8 cellular contexts compared by ENCODE assay signal in the genomic region with DNA sequence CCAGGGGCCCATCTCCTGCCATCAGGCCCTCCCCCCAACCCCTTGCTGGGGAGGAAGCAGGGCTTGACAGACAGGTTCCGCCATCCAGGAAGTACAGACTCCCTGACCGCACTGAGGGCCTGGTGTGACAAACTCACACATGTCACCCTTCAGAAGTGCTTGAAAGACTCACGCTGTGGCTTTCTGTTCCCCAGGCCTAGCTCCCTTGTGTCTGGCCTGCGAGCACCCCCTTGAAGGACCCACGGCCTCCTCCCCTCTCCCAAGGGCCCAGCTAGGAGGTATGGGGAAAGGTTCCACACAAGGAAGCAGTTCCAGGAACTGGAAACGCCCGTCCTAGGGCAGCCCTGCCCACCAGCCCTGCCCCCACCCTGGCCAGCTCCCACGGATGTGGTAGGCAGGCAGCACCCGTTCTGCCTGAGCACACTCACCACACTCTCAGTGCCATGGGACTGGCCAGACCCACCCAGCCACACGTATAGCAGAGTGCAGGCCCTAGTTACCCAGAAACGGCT. TPM values are rescaled to one million over a fixed set of nuclear protein-coding genes. Genes with fewer than 3 reads are reported as not detected.
A peak's percentile ranks its signal among the peaks of the same experiment; 100 is the strongest.
DNase-seq lines count a peak whose midpoint lies in the region; ATAC-seq and TF ChIP-seq lines count a peak whose summit lies in the region.

No MANE protein-coding gene starts in this region.

- H3K27ac Mint-ChIP-seq in stimulated activated effector memory CD8-positive, alpha-beta T cell treated with anti-CD3 and anti-CD28 coated beads, Interleukin-12 subunit alpha, Interleukin-12 subunit beta, amount 100 ng/mL, for 72 hours = peak overlapping the region; percentile 96

- WGBS in mammary epithelial cell (ENCODE audit: low coverage, missing lambda C conversion rate) = 59% methylated on average over 8 of the region's 11 CpGs
- 55 to 89% (median 59%) methylated on average over 5 to 11 of the region's 11 CpGs for WGBS in adrenal gland, 4 donors

- H3K27ac ChIP-seq in breast epithelium (peak overlapping the region; percentile 89 to 93), mammary epithelial cell (ENCODE audit: insufficient read depth, low read depth, low read length) (no peak overlapping the region), adrenal gland (peak overlapping the region in 2 of 5 donors; percentile 54 to 77), mucosa of rectum (ENCODE audit: low read depth in 2 of 2, low read length in 2 of 2) (peak overlapping the region; percentile 95)

- in situ Hi-C loops in mammary epithelial cell (cut with MboI; ENCODE audit: low sequenced_read_pairs in 2 of 2) = no loop called here

- no peaks in the 10 kb centered on the region for H3K36me3 ChIP-seq in breast epithelium
- peaks cover 55% of the 10 kb centered on the region for H3K36me3 ChIP-seq in mammary epithelial cell (ENCODE audit: insufficient read depth, low read length)
- H3K36me3 ChIP-seq in adrenal gland (replicated peaks in 1 of 2) = peaks cover 0 to 33% of the 10 kb centered on the region in 2 donors
- peaks cover 36% of the 10 kb centered on the region in 2 donors for H3K36me3 ChIP-seq in mucosa of rectum (ENCODE audit: control insufficient read depth in 2 of 2, insufficient read depth in 2 of 2, low read length in 2 of 2)

- H3K9me3 Mint-ChIP-seq in stimulated activated effector memory CD8-positive, alpha-beta T cell treated with anti-CD3 and anti-CD28 coated beads, Interleukin-12 subunit alpha, Interleukin-12 subunit beta, amount 100 ng/mL, for 72 hours = no peaks in the 10 kb centered on the region

- H3K9me3 ChIP-seq in breast epithelium (no peaks in the 10 kb centered on the region), mammary epithelial cell (replicated peaks; ENCODE audit: insufficient read depth, low read length) (no peaks in the 10 kb centered on the region), adrenal gland (replicated peaks in 1 of 3) (no peaks in the 10 kb centered on the region), mucosa of rectum (ENCODE audit: control insufficient read depth in 2 of 2, low read length in 2 of 2) (no peaks in the 10 kb centered on the region)

- intact Hi-C loops in breast epithelium (cut with DNase I; ENCODE audit: low total_unique reads) (no loop called here), mammary epithelial cell (cut with micrococcal nuclease) (loop anchor here (1.0 kb wide), 1 partner anchor 141 kb away; no protein-coding TSS in a partner anchor), adrenal gland (cut with DNase I) (loop anchor here in 1 of 2 donors (5.0 kb wide), 1 partner anchor 140 kb away; no protein-coding TSS in a partner anchor)

- ATAC-seq in HG03175 (IDR thresholded peaks at IDR 0.05; ENCODE audit: unreplicated experiment) = peak; percentile 65
- ATAC-seq in stimulated activated effector memory CD8-positive, alpha-beta T cell treated with anti-CD3 and anti-CD28 coated beads, Interleukin-12 subunit alpha, Interleukin-12 subunit beta, amount 100 ng/mL, for 72 hours = peak; percentile 84

- H3K27me3 ChIP-seq in breast epithelium = no peaks in the 10 kb centered on the region
- no peaks in the 10 kb centered on the region for H3K27me3 ChIP-seq in mammary epithelial cell (ENCODE audit: insufficient read depth, low read length)
- no peaks in the 10 kb centered on the region for H3K27me3 ChIP-seq in adrenal gland
- H3K27me3 ChIP-seq in mucosa of rectum (ENCODE audit: control insufficient read depth in 2 of 2, insufficient read depth in 2 of 2, low read length in 2 of 2) = no peaks in the 10 kb centered on the region

- no peak overlapping the region for H3K4me2 ChIP-seq in mammary epithelial cell (ENCODE audit: insufficient read depth, low read depth, low read length)

- CTCF ChIA-PET in mammary epithelial cell (lab: Charles Lee; ENCODE audit: low non-redundant PET) = interaction anchor here (0.6 kb wide), 1 partner anchor 27 kb away, joined by 3 read pairs; no protein-coding TSS in a partner anchor

- peaks cover 98% of the 10 kb centered on the region for H3K4me1 Mint-ChIP-seq in stimulated activated effector memory CD8-positive, alpha-beta T cell treated with anti-CD3 and anti-CD28 coated beads, Interleukin-12 subunit alpha, Interleukin-12 subunit beta, amount 100 ng/mL, for 72 hours

- dilution Hi-C loops in mammary epithelial cell (cut with HindIII; ENCODE audit: low sequenced_read_pairs) = no loop called here

- DNase-seq in breast epithelium (ENCODE audit: low spot score in 2 of 2) (peak; percentile 71 to 72), mammary epithelial cell (no peak), T-helper 22 cell (ENCODE audit: low read depth) (peak; percentile 72), adrenal gland (peak in 6 of 7 donors; percentile 27 to 60 (median 38)), NCI-H82 (lab: John Stamatoyannopoulos, UW) (no peak)
- peak; percentile 66 to 92 for DNase-seq in stimulated activated effector memory CD8-positive, alpha-beta T cell treated with anti-CD3 and anti-CD28 coated beads, Interleukin-12 subunit alpha, Interleukin-12 subunit beta, amount 100 ng/mL, for 72 hours (ENCODE audit: low spot score in 2 of 2)

- H3K4me3 ChIP-seq in breast epithelium (peak overlapping the region in 1 of 3 donors; percentile 28), mammary epithelial cell (replicated peaks in 1 of 3; ENCODE audit: insufficient read depth in 1 of 3, low read depth in 2 of 3, low read length in 3 of 3) (no peak overlapping the region), adrenal gland (no peak overlapping the region), mucosa of rectum (ENCODE audit: low read length in 2 of 2) (peak overlapping the region; percentile 15 to 53)

- H2AFZ ChIP-seq in mammary epithelial cell (ENCODE audit: low read depth, low read length) = no peak overlapping the region

- H3K79me2 ChIP-seq in mammary epithelial cell (ENCODE audit: insufficient read depth, low read length) = peaks cover 93% of the 10 kb centered on the region

- no peak overlapping the region for H3K9ac ChIP-seq in mammary epithelial cell (ENCODE audit: insufficient read depth, low read length)
- H3K9ac ChIP-seq in mucosa of rectum (ENCODE audit: low read depth in 1 of 2, low read length in 2 of 2) = peak overlapping the region; percentile 44 to 60

- no peak for TF ChIP-seq POLR2A in breast epithelium (IDR thresholded peaks at IDR 0.05)
- TF ChIP-seq POLR2A in adrenal gland (IDR thresholded peaks at IDR 0.05) = no peak

- TF ChIP-seq CTCF in breast epithelium (IDR thresholded peaks at IDR 0.05) = no peak
- TF ChIP-seq CTCF in mammary epithelial cell (conservative IDR thresholded peaks at IDR 0.05 in 1 of 2, IDR thresholded peaks at IDR 0.05 in 1 of 2; ENCODE audit: extremely low read depth in 1 of 2, insufficient read depth in 1 of 2, low read depth in 1 of 2, low read length in 2 of 2) = no peak
- no peak for TF ChIP-seq CTCF in adrenal gland (IDR thresholded peaks at IDR 0.05)

- H3K36me3 Mint-ChIP-seq in stimulated activated effector memory CD8-positive, alpha-beta T cell treated with anti-CD3 and anti-CD28 coated beads, Interleukin-12 subunit alpha, Interleukin-12 subunit beta, amount 100 ng/mL, for 72 hours = peaks cover 100% of the 10 kb centered on the region

- peaks cover 0 to 26% of the 10 kb centered on the region in 2 donors for H3K4me1 ChIP-seq in breast epithelium
- peaks cover 58% of the 10 kb centered on the region for H3K4me1 ChIP-seq in mammary epithelial cell (ENCODE audit: insufficient read depth, low read length)
- peaks cover 0 to 9% of the 10 kb centered on the region in 2 donors for H3K4me1 ChIP-seq in adrenal gland (replicated peaks in 1 of 2)
- H3K4me1 ChIP-seq in mucosa of rectum (ENCODE audit: control insufficient read depth in 2 of 2, insufficient read depth in 2 of 2, low read length in 2 of 2) = peaks cover 46 to 62% of the 10 kb centered on the region in 2 donors

- no peaks in the 10 kb centered on the region for H4K20me1 ChIP-seq in mammary epithelial cell (ENCODE audit: insufficient read depth, low read length)

- BruUV-seq in mammary epithelial cell (replicated peaks; lab: Mats Ljungman, UMichigan) = no TSS peak

- H3K4me3 Mint-ChIP-seq in stimulated activated effector memory CD8-positive, alpha-beta T cell treated with anti-CD3 and anti-CD28 coated beads, Interleukin-12 subunit alpha, Interleukin-12 subunit beta, amount 100 ng/mL, for 72 hours = peak overlapping the region; percentile 93

RNA-seq across cellular contexts. Expression of gene SLC2A1, which starts 26.7 kb away (rescaled TPM):
- total RNA-seq in breast epithelium = 10 to 100 TPM; 29.5 to 78.9 (median 42.1) TPM
- 100 to 1,000 TPM; 471 to 738 TPM for total RNA-seq in mammary epithelial cell
- 404 TPM for polyA plus RNA-seq in mammary epithelial cell
- 456 TPM for polyA minus RNA-seq in mammary epithelial cell
- 100 to 1,000 TPM in 1 of 8 donors, 10 to 100 TPM in 7; 15.4 to 123 (median 27.1) TPM for total RNA-seq in adrenal gland
- 10 to 100 TPM in 1 of 3 donors, 1 to 10 TPM in 2; 4.6 to 12.3 (median 9.3) TPM for polyA plus RNA-seq in adrenal gland

Comparison
In these comparisons a context has a peak if more than half of its experiments do, and no peak if none do; other contexts are left out.
1. DNase-seq: peak in breast epithelium (2 of 2), T-helper 22 cell (single experiment), adrenal gland (6 of 7) and stimulated activated effector memory CD8-positive, alpha-beta T cell treated with anti-CD3 and anti-CD28 coated beads, Interleukin-12 subunit alpha, Interleukin-12 subunit beta, amount 100 ng/mL, for 72 hours (2 of 2); none in mammary epithelial cell (single experiment) and NCI-H82 (single experiment).
2. H3K4me3 ChIP-seq: peak in mucosa of rectum (2 of 2); none in mammary epithelial cell (0 of 3) and adrenal gland (0 of 4).